ENCODE assay signal across 15 cellular contexts in genomic region chr4:94833394-94833793, GRCh38.
DNase-seq lines count a peak whose midpoint lies in the region; TF ChIP-seq lines count a peak whose summit lies in the region.
"Had no signal": no experiment of that assay in that cellular context is flagged by ENCODE, and none has a peak within 500 bp of the region (broad histone marks: within the 10 kb centered on the region; RNA-seq: fewer than 3 reads in every experiment).

No MANE protein-coding gene starts in this region.

- peak overlapping the region; percentile 13 for H3K4me3 Mint-ChIP-seq in MCF 10A (ENCODE audit: unreplicated experiment)
- H3K4me3 Mint-ChIP-seq in neural crest cell, result no peak overlapping the region
- H3K4me3 Mint-ChIP-seq: CD8-positive, alpha-beta memory T cell had no signal

- no peak for TF ChIP-seq POLR2A in breast epithelium (IDR thresholded peaks at IDR 0.05)

- H3K9me3 Mint-ChIP-seq in MCF 10A (ENCODE audit: unreplicated experiment) (no peaks in the 10 kb centered on the region), neural crest cell (no peaks in the 10 kb centered on the region)
- H3K9me3 Mint-ChIP-seq: CD8-positive, alpha-beta memory T cell had no signal

- intact Hi-C loops in MCF 10A (cut with micrococcal nuclease) (no loop called here), breast epithelium (cut with DNase I; ENCODE audit: low total_unique reads) (no loop called here)

- H3K4me3 ChIP-seq in breast epithelium (no peak overlapping the region), fibroblast of the aortic adventitia (ENCODE audit: low read depth, low read length) (no peak overlapping the region)
- H3K4me3 ChIP-seq: BLaER1, GM23248 had no signal

- no peak overlapping the region for H3K27ac ChIP-seq in breast epithelium
- H3K27ac ChIP-seq: 22Rv1, BLaER1, GM23248 had no signal

- BruUV-seq in MCF 10A (replicated peaks; lab: Mats Ljungman, UMichigan), result no TSS peak

- TF ChIP-seq CTCF in MCF 10A (IDR thresholded peaks at IDR 0.05; ENCODE audit: unreplicated experiment) (no peak), breast epithelium (IDR thresholded peaks at IDR 0.05) (no peak), fibroblast of the aortic adventitia (IDR thresholded peaks at IDR 0.05; ENCODE audit: insufficient read depth, low read length) (no peak), neural crest cell (conservative IDR thresholded peaks at IDR 0.05) (no peak)

- H3K27ac Mint-ChIP-seq in MCF 10A (ENCODE audit: low read depth, unreplicated experiment), result peak overlapping the region; percentile 10
- H3K27ac Mint-ChIP-seq in neural crest cell (ENCODE audit: unreplicated experiment), result peak overlapping the region; percentile 8
- H3K27ac Mint-ChIP-seq: CD8-positive, alpha-beta memory T cell had no signal

- H3K4me1 Mint-ChIP-seq in MCF 10A (ENCODE audit: insufficient read depth, unreplicated experiment), result peaks cover 21% of the 10 kb centered on the region
- H3K4me1 Mint-ChIP-seq in neural crest cell, result no peaks in the 10 kb centered on the region
- H3K4me1 Mint-ChIP-seq: CD8-positive, alpha-beta memory T cell had no signal

- POLR2A ChIA-PET in MCF 10A (lab: Yijun Ruan, JAX), result interaction anchor here (0.6 to 1.0 kb wide), 4 partner anchors 9 to 258 kb away, joined by 3 to 4 read pairs (median 3); no protein-coding TSS in a partner anchor

- no peaks in the 10 kb centered on the region for H3K36me3 Mint-ChIP-seq in MCF 10A (ENCODE audit: insufficient read depth, unreplicated experiment)
- H3K36me3 Mint-ChIP-seq in neural crest cell (ENCODE audit: low read depth), result no peaks in the 10 kb centered on the region
- H3K36me3 Mint-ChIP-seq: CD8-positive, alpha-beta memory T cell had no signal

- CTCF ChIA-PET in MCF 10A (lab: Yijun Ruan, JAX), result interaction anchor here (0.5 to 1.2 kb wide), 2 partner anchors 11 to 14 kb away, joined by 3 to 4 read pairs; no protein-coding TSS in a partner anchor

- H3K27me3 ChIP-seq in breast epithelium, result no peaks in the 10 kb centered on the region
- H3K27me3 ChIP-seq: BLaER1 had no signal

- no peaks in the 10 kb centered on the region for H3K36me3 ChIP-seq in breast epithelium
- H3K36me3 ChIP-seq: BLaER1 had no signal

- H3K9me3 ChIP-seq in breast epithelium, result peaks cover 0 to 3% of the 10 kb centered on the region in 2 donors
- H3K9me3 ChIP-seq: BLaER1, Caco-2 had no signal

- no peaks in the 10 kb centered on the region for H3K4me1 ChIP-seq in breast epithelium
- H3K4me1 ChIP-seq: BLaER1, Caco-2 had no signal

- DNase-seq in MCF 10A (ENCODE audit: unreplicated experiment) (no peak), breast epithelium (ENCODE audit: low spot score in 2 of 2) (no peak), fibroblast of the aortic adventitia (ENCODE audit: low read depth) (peak; percentile 13), neural crest cell (ENCODE audit: low read depth, low spot score) (no peak), smooth muscle cell of the brain vasculature (ENCODE audit: low read depth, low spot score) (peak; percentile 20), DMS114 treated with DMSO at 0.1 percent for 48 hours (lab: John Stamatoyannopoulos, UW; ENCODE audit: unreplicated experiment) (no peak), NCI-H510A treated with DMSO at 0.1 percent for 48 hours (lab: John Stamatoyannopoulos, UW) (no peak), NCI-H128 (lab: John Stamatoyannopoulos, UW; ENCODE audit: unreplicated experiment) (no peak)
- DNase-seq: AML-193; Caco-2; CD8-positive, alpha-beta memory T cell; GM23248; H7 had no signal

- H3K27me3 Mint-ChIP-seq in MCF 10A (ENCODE audit: insufficient read depth, unreplicated experiment), result no peaks in the 10 kb centered on the region
- no peaks in the 10 kb centered on the region for H3K27me3 Mint-ChIP-seq in neural crest cell (ENCODE audit: low read depth)
- H3K27me3 Mint-ChIP-seq: CD8-positive, alpha-beta memory T cell had no signal

Comparison
In these comparisons a context has a peak if more than half of its experiments do, and no peak if none do; other contexts are left out.
1. DNase-seq: peak in fibroblast of the aortic adventitia (single experiment) and smooth muscle cell of the brain vasculature (single experiment); none in MCF 10A (single experiment), breast epithelium (0 of 2), neural crest cell (single experiment), DMS114 treated with DMSO at 0.1 percent for 48 hours (single experiment), NCI-H510A treated with DMSO at 0.1 percent for 48 hours (single experiment) and NCI-H128 (single experiment).